Comparison of ENCODE assay signal across 9 cellular contexts in genomic region chr4:183723561-183724228, GRCh38.
A peak's percentile ranks its signal among the peaks of the same experiment; 100 is the strongest.
DNase-seq lines count a peak whose midpoint lies in the region; ATAC-seq and TF ChIP-seq lines count a peak whose summit lies in the region.
"Had no signal": no experiment of that assay in that cellular context is flagged by ENCODE, and none has a peak within 500 bp of the region (broad histone marks: within the 10 kb centered on the region; RNA-seq: fewer than 3 reads in every experiment).

No MANE protein-coding gene starts in this region.

- no peaks in the 10 kb centered on the region for H3K9me2 ChIP-seq in MM.1S (replicated peaks; ENCODE audit: insufficient read depth, low read length)

- peak overlapping the region; percentile 48 for H2AFZ ChIP-seq in MM.1S (ENCODE audit: low read length)
- peak overlapping the region; percentile 86 for H2AFZ ChIP-seq in neural progenitor cell (replicated peaks)

- peak overlapping the region; percentile 84 for H3K27ac ChIP-seq in MM.1S (ENCODE audit: low read length)
- no peak overlapping the region for H3K27ac ChIP-seq in neural progenitor cell
- H3K27ac ChIP-seq: uterus had no signal

- CTCF ChIA-PET in Calu3 (lab: Charles Lee): no interaction called here

- H3K36me3 Mint-ChIP-seq in Calu3 (ENCODE audit: insufficient read depth, unreplicated experiment) (peaks cover 15% of the 10 kb centered on the region), chondrocyte (ENCODE audit: low read depth) (peaks cover 1% of the 10 kb centered on the region), neural progenitor cell (no peaks in the 10 kb centered on the region)

- intact Hi-C loops in Calu3 (cut with micrococcal nuclease; ENCODE audit: unreplicated experiment): no loop called here

- peak overlapping the region; percentile 81 for H3K4me2 ChIP-seq in MM.1S (ENCODE audit: low read depth, low read length)
- H3K4me2 ChIP-seq in neural progenitor cell: peak overlapping the region; percentile 79

- H3F3A ChIP-seq in MM.1S (ENCODE audit: insufficient read depth, low read length) (peaks cover 34% of the 10 kb centered on the region), neural progenitor cell (ENCODE audit: low read depth) (peaks cover 18% of the 10 kb centered on the region)

- H3K9me3 Mint-ChIP-seq in Calu3 (ENCODE audit: low read depth, unreplicated experiment): no peaks in the 10 kb centered on the region
- H3K9me3 Mint-ChIP-seq in chondrocyte (ENCODE audit: low read depth): peaks cover 7% of the 10 kb centered on the region
- peaks cover 5% of the 10 kb centered on the region for H3K9me3 Mint-ChIP-seq in neural progenitor cell

- H4K20me1 ChIP-seq in MM.1S (ENCODE audit: insufficient read depth, low read length) (no peaks in the 10 kb centered on the region), neural progenitor cell (ENCODE audit: low read depth) (no peaks in the 10 kb centered on the region)

- H3K27me3 ChIP-seq in MM.1S (replicated peaks; ENCODE audit: insufficient read depth, low read length) (no peaks in the 10 kb centered on the region), neural progenitor cell (peaks cover 34% of the 10 kb centered on the region)
- H3K27me3 ChIP-seq: gastroesophageal sphincter, uterus had no signal

- no peaks in the 10 kb centered on the region for H3K79me2 ChIP-seq in MM.1S (ENCODE audit: low read length)
- no peaks in the 10 kb centered on the region for H3K79me2 ChIP-seq in neural progenitor cell (ENCODE audit: low read depth)

- H3K4me3 Mint-ChIP-seq in Calu3 (ENCODE audit: low read depth, unreplicated experiment) (peak overlapping the region; percentile 91), chondrocyte (ENCODE audit: unreplicated experiment) (peak overlapping the region; percentile 47), neural progenitor cell (peak overlapping the region; percentile 81)

- peak overlapping the region; percentile 17; the same call in 1 of the 2 replicates for H3K9ac ChIP-seq in MM.1S (ENCODE audit: low read length)
- no peak overlapping the region for H3K9ac ChIP-seq in neural progenitor cell

- H3K4me1 ChIP-seq in MM.1S (ENCODE audit: low read length) (peaks cover 8% of the 10 kb centered on the region), neural progenitor cell (no peaks in the 10 kb centered on the region)
- H3K4me1 ChIP-seq: uterus had no signal

- H3K27me3 Mint-ChIP-seq in Calu3 (ENCODE audit: unreplicated experiment) (no peaks in the 10 kb centered on the region), chondrocyte (ENCODE audit: low read depth) (peaks cover 6% of the 10 kb centered on the region), neural progenitor cell (ENCODE audit: insufficient read depth, low read depth) (peaks cover 13% of the 10 kb centered on the region)

- no peak for DNase-seq in Calu3
- DNase-seq in MM.1S: no peak
- no peak for DNase-seq in chondrocyte (ENCODE audit: low spot score)
- DNase-seq in neural progenitor cell (ENCODE audit: low spot score): no peak
- no peak for DNase-seq in stimulated activated CD4-positive, alpha-beta T cell treated with anti-CD3 and anti-CD28 coated beads, Interleukin-2, amount 100 ng/mL, for 24 hours
- no peak for DNase-seq in COLO829 (ENCODE audit: low spot score)
- DNase-seq: uterus had no signal

- H3K4me3 ChIP-seq in MM.1S (ENCODE audit: low read length) (peak overlapping the region; percentile 49), neural progenitor cell (peak overlapping the region; percentile 52)

- no TSS peak for BruUV-seq in Calu3 (replicated peaks; lab: Mats Ljungman, UMichigan)

- H3K27ac Mint-ChIP-seq in Calu3 (ENCODE audit: unreplicated experiment) (no peak overlapping the region), chondrocyte (ENCODE audit: unreplicated experiment) (no peak overlapping the region), neural progenitor cell (no peak overlapping the region)

- ATAC-seq in GM19455 (IDR thresholded peaks at IDR 0.05; ENCODE audit: unreplicated experiment): no peak

- H3K9me3 ChIP-seq in MM.1S (replicated peaks; ENCODE audit: insufficient read depth, low read length) (no peaks in the 10 kb centered on the region), neural progenitor cell (ENCODE audit: low read depth) (no peaks in the 10 kb centered on the region)
- H3K9me3 ChIP-seq: gastroesophageal sphincter, uterus had no signal

- peaks cover 14% of the 10 kb centered on the region for H3K4me1 Mint-ChIP-seq in Calu3 (ENCODE audit: low read depth, unreplicated experiment)
- H3K4me1 Mint-ChIP-seq in chondrocyte (ENCODE audit: low read depth): peaks cover 2% of the 10 kb centered on the region
- H3K4me1 Mint-ChIP-seq in neural progenitor cell: peaks cover 9% of the 10 kb centered on the region

- TF ChIP-seq CTCF in Calu3 (IDR thresholded peaks at IDR 0.05; ENCODE audit: unreplicated experiment) (no peak), MM.1S (IDR thresholded peaks at IDR 0.05; ENCODE audit: low read length) (no peak), chondrocyte (IDR thresholded peaks at IDR 0.05) (no peak), neural progenitor cell (IDR thresholded peaks at IDR 0.05) (no peak)

- H3K36me3 ChIP-seq in MM.1S (replicated peaks; ENCODE audit: insufficient read depth, low read length): no peaks in the 10 kb centered on the region
- no peaks in the 10 kb centered on the region for H3K36me3 ChIP-seq in neural progenitor cell
- H3K36me3 ChIP-seq: gastroesophageal sphincter, uterus had no signal
